ENCODE assay signal across 8 cellular contexts in the genomic region with DNA sequence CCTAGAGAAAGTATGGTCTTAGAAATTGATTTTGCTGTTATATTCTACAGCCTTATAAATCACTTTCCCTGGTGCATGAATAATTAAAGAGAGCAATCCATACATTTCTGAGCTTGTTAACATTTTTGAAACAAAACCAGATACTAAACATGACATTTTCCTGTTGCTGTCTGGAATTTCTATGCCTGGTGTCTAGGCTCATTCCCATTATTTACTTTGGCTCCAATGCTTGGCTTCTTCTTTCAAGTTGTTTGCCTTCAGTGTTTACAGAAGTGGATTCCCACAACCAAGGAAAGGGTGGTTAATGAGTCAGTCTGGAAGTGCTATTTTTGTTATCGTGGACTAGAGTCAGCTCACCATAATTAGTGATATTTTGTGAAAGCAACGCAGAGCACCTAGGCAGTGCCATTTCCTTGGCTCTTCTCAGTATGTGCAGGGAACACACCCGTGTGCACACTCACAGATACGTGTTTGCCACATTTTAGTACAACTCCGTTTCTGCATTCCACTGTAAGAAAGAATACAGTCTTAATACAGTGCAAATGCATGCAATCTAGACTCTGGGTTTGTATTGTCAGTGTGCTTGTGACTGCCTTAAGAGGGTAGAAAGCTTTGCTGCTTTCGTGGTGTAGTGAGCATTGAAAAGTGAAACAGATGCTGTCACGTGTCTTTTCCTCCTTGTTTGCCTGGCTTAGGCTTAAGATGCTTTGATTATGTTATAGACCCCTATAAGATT.
A peak's percentile ranks its signal among the peaks of the same experiment; 100 is the strongest.
DNase-seq lines count a peak whose midpoint lies in the region; ATAC-seq and TF ChIP-seq lines count a peak whose summit lies in the region.

No MANE protein-coding gene starts in this region.

- no peak for TF ChIP-seq POLR2A in gastroesophageal sphincter (IDR thresholded peaks at IDR 0.05)

- H3K4me3 ChIP-seq in Panc1 (ENCODE audit: low read depth in 2 of 2, low read length in 2 of 2) (peak overlapping the region; percentile 17 to 44), gastroesophageal sphincter (peak overlapping the region in 1 of 2 donors; percentile 24)

- H3K27me3 ChIP-seq in Panc1 (ENCODE audit: control insufficient read depth, insufficient read depth, low read length) (no peaks in the 10 kb centered on the region), gastroesophageal sphincter (no peaks in the 10 kb centered on the region)

- H3K9me3 ChIP-seq in Panc1 (ENCODE audit: control insufficient read depth, insufficient read depth, low read depth, low read length) (no peaks in the 10 kb centered on the region), gastroesophageal sphincter (no peaks in the 10 kb centered on the region)

- H3K36me3 ChIP-seq in Panc1 (ENCODE audit: control insufficient read depth, insufficient read depth, low read length), result no peaks in the 10 kb centered on the region
- H3K36me3 ChIP-seq in gastroesophageal sphincter, result no peaks in the 10 kb centered on the region

- CTCF ChIA-PET in Panc1 (lab: Charles Lee), result no interaction called here

- intact Hi-C loops in Panc1 (cut with micrococcal nuclease; ENCODE audit: unreplicated experiment), result no loop called here

- peak overlapping the region; percentile 48; the same call in 1 of the 2 replicates for H3K27ac ChIP-seq in Panc1 (ENCODE audit: low read length)
- peak overlapping the region; percentile 77 to 98 (median 87) for H3K27ac ChIP-seq in gastroesophageal sphincter

- no peak for TF ChIP-seq CTCF in Panc1 (IDR thresholded peaks at IDR 0.05)
- TF ChIP-seq CTCF in gastroesophageal sphincter (IDR thresholded peaks at IDR 0.05), result no peak

- H3K4me1 ChIP-seq in Panc1 (ENCODE audit: control insufficient read depth, insufficient read depth, low read length), result peaks cover 11% of the 10 kb centered on the region
- peaks cover 12 to 80% (median 25%) of the 10 kb centered on the region in 3 donors for H3K4me1 ChIP-seq in gastroesophageal sphincter

- TF ChIP-seq EP300 in gastroesophageal sphincter (IDR thresholded peaks at IDR 0.05), result no peak

- peak; percentile 52 for DNase-seq in GM04504 (ENCODE audit: low read depth)
- peak; percentile 93 for DNase-seq in Panc1 (ENCODE audit: low read depth, low spot score)
- peak; percentile 94 for DNase-seq in renal cortical epithelial cell (ENCODE audit: low read depth)
- no peak for DNase-seq in activated naive CD4-positive, alpha-beta T cell treated with anti-CD3 and anti-CD28 coated beads, Interleukin-2, amount 50 U/mL, for 16 hours
- DNase-seq in GM19238 (ENCODE audit: insufficient read length, low spot score), result no peak
- no peak for DNase-seq in midbrain (lab: John Stamatoyannopoulos, UW)

- BruUV-seq in Panc1 (replicated peaks; lab: Mats Ljungman, UMichigan), result no TSS peak

- in situ Hi-C loops in Panc1 (cut with HindIII; ENCODE audit: low pct_unique_long_range_greater_than_20kb, low sequenced_read_pairs), result no loop called here

- ATAC-seq in Panc1 (peak; percentile 95), gastroesophageal sphincter (peak; percentile 64), GM19455 (IDR thresholded peaks at IDR 0.05; ENCODE audit: unreplicated experiment) (no peak)

- POLR2A ChIA-PET in Panc1 (lab: Charles Lee), result no interaction called here

- 7 to 11% methylated on average over 3 to 7 of the region's 7 CpGs for WGBS in gastroesophageal sphincter (ENCODE audit: low coverage in 1 of 2), 2 donors

Comparison
In these comparisons a context has a peak if more than half of its experiments do, and no peak if none do; other contexts are left out.
1. DNase-seq: peak in GM04504 (single experiment), Panc1 (single experiment) and renal cortical epithelial cell (single experiment); none in activated naive CD4-positive, alpha-beta T cell treated with anti-CD3 and anti-CD28 coated beads, Interleukin-2, amount 50 U/mL, for 16 hours (single experiment), GM19238 (single experiment) and midbrain (single experiment).